In the genomic region with DNA sequence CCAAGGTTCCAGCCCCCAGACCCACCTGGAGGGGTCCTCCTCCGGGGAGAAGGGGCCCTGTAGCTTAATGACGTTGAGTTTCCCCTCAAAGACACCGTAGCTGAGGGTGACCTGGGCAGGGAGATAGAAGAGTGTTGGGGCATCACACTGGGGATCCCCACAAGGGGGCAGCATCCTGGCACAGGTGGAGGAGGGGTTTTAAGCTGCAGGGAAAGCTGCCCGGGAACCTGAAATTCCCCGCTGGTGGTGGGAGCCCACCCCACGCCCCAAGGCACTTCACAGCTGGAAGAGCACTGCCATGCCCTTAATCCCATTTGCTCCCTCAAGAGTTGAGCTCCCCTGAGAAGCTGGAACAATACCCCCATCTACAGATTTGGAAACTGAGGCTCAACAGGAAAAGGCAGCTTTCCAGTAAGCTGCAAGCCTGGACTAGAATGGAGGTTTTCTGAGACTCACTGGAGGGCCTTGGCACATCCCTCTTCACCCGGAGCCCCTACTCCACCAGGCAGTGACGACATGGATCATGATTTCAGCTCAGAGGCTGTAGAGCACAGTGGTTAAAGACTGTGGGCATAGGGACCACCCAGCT, we compare ENCODE assay signal across 1 cellular context.
TF ChIP-seq lines count a peak whose summit lies in the region.

No MANE protein-coding gene starts in this region.

TF ChIP-seq in HepG2, 621 proteins besides CTCF, POLR2A, EP300 and RAD21 (continued from another document):
- TF ChIP-seq, protein P1, sequence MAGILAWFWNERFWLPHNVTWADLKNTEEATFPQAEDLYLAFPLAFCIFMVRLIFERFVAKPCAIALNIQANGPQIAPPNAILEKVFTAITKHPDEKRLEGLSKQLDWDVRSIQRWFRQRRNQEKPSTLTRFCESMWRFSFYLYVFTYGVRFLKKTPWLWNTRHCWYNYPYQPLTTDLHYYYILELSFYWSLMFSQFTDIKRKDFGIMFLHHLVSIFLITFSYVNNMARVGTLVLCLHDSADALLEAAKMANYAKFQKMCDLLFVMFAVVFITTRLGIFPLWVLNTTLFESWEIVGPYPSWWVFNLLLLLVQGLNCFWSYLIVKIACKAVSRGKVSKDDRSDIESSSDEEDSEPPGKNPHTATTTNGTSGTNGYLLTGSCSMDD (CRISPR knock-in tag; IDR thresholded peaks at IDR 0.05): no peak
- TF ChIP-seq, protein P2, sequence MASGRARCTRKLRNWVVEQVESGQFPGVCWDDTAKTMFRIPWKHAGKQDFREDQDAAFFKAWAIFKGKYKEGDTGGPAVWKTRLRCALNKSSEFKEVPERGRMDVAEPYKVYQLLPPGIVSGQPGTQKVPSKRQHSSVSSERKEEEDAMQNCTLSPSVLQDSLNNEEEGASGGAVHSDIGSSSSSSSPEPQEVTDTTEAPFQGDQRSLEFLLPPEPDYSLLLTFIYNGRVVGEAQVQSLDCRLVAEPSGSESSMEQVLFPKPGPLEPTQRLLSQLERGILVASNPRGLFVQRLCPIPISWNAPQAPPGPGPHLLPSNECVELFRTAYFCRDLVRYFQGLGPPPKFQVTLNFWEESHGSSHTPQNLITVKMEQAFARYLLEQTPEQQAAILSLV (CRISPR knock-in tag; IDR thresholded peaks at IDR 0.05; ENCODE audit: borderline replicate concordance): no peak
- TF ChIP-seq ZNF605 (CRISPR knock-in tag; IDR thresholded peaks at IDR 0.05): 0 out of 2 replicates have a peak, but pooled peaks have one; percentile 42
- peak; percentile 63 for TF ChIP-seq ZNF629 (CRISPR knock-in tag; conservative IDR thresholded peaks at IDR 0.05)
- no peak for TF ChIP-seq HES4 (CRISPR knock-in tag; IDR thresholded peaks at IDR 0.05; ENCODE audit: borderline replicate concordance)
- no peak for TF ChIP-seq SKI (IDR thresholded peaks at IDR 0.05; ENCODE audit: partially characterized antibody)
- TF ChIP-seq ZNF589 (CRISPR knock-in tag; conservative IDR thresholded peaks at IDR 0.05): no peak
- TF ChIP-seq, protein P3, sequence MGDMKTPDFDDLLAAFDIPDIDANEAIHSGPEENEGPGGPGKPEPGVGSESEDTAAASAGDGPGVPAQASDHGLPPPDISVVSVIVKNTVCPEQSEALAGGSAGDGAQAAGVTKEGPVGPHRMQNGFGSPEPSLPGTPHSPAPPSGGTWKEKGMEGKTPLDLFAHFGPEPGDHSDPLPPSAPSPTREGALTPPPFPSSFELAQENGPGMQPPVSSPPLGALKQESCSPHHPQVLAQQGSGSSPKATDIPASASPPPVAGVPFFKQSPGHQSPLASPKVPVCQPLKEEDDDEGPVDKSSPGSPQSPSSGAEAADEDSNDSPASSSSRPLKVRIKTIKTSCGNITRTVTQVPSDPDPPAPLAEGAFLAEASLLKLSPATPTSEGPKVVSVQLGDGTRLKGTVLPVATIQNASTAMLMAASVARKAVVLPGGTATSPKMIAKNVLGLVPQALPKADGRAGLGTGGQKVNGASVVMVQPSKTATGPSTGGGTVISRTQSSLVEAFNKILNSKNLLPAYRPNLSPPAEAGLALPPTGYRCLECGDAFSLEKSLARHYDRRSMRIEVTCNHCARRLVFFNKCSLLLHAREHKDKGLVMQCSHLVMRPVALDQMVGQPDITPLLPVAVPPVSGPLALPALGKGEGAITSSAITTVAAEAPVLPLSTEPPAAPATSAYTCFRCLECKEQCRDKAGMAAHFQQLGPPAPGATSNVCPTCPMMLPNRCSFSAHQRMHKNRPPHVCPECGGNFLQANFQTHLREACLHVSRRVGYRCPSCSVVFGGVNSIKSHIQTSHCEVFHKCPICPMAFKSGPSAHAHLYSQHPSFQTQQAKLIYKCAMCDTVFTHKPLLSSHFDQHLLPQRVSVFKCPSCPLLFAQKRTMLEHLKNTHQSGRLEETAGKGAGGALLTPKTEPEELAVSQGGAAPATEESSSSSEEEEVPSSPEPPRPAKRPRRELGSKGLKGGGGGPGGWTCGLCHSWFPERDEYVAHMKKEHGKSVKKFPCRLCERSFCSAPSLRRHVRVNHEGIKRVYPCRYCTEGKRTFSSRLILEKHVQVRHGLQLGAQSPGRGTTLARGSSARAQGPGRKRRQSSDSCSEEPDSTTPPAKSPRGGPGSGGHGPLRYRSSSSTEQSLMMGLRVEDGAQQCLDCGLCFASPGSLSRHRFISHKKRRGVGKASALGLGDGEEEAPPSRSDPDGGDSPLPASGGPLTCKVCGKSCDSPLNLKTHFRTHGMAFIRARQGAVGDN (CRISPR knock-in tag; IDR thresholded peaks at IDR 0.05): peak; percentile 48
- no peak for TF ChIP-seq ELF1 (CRISPR knock-in tag; IDR thresholded peaks at IDR 0.05)
- TF ChIP-seq, protein P4, sequence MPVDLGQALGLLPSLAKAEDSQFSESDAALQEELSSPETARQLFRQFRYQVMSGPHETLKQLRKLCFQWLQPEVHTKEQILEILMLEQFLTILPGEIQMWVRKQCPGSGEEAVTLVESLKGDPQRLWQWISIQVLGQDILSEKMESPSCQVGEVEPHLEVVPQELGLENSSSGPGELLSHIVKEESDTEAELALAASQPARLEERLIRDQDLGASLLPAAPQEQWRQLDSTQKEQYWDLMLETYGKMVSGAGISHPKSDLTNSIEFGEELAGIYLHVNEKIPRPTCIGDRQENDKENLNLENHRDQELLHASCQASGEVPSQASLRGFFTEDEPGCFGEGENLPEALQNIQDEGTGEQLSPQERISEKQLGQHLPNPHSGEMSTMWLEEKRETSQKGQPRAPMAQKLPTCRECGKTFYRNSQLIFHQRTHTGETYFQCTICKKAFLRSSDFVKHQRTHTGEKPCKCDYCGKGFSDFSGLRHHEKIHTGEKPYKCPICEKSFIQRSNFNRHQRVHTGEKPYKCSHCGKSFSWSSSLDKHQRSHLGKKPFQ (CRISPR knock-in tag; IDR thresholded peaks at IDR 0.05; ENCODE audit: insufficient replicate concordance): no peak
- no peak for TF ChIP-seq RXRA (CRISPR knock-in tag; IDR thresholded peaks at IDR 0.05)
- TF ChIP-seq, protein P5, sequence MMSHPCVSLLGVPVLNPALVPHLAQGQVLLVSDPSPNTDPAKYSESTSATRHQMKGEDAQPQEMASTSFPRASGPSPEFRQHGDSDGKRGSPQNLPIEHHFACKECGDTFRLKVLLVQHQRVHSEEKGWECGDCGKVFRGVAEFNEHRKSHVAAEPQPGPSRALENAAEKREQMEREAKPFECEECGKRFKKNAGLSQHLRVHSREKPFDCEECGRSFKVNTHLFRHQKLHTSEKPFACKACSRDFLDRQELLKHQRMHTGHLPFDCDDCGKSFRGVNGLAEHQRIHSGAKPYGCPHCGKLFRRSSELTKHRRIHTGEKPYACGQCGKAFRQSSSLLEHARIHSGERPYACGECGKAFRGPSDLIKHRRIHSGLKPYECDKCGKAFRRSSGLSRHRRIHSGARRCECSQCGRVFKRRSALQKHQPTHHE (CRISPR knock-in tag; IDR thresholded peaks at IDR 0.05; ENCODE audit: borderline replicate concordance): no peak
- TF ChIP-seq ZFAT (CRISPR knock-in tag; conservative IDR thresholded peaks at IDR 0.05): no peak
- TF ChIP-seq, protein P6, sequence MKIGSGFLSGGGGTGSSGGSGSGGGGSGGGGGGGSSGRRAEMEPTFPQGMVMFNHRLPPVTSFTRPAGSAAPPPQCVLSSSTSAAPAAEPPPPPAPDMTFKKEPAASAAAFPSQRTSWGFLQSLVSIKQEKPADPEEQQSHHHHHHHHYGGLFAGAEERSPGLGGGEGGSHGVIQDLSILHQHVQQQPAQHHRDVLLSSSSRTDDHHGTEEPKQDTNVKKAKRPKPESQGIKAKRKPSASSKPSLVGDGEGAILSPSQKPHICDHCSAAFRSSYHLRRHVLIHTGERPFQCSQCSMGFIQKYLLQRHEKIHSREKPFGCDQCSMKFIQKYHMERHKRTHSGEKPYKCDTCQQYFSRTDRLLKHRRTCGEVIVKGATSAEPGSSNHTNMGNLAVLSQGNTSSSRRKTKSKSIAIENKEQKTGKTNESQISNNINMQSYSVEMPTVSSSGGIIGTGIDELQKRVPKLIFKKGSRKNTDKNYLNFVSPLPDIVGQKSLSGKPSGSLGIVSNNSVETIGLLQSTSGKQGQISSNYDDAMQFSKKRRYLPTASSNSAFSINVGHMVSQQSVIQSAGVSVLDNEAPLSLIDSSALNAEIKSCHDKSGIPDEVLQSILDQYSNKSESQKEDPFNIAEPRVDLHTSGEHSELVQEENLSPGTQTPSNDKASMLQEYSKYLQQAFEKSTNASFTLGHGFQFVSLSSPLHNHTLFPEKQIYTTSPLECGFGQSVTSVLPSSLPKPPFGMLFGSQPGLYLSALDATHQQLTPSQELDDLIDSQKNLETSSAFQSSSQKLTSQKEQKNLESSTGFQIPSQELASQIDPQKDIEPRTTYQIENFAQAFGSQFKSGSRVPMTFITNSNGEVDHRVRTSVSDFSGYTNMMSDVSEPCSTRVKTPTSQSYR (CRISPR knock-in tag; IDR thresholded peaks at IDR 0.05; ENCODE audit: borderline replicate concordance): peak; percentile 45; the same call in 1 of the 2 replicates
- TF ChIP-seq, protein P7, sequence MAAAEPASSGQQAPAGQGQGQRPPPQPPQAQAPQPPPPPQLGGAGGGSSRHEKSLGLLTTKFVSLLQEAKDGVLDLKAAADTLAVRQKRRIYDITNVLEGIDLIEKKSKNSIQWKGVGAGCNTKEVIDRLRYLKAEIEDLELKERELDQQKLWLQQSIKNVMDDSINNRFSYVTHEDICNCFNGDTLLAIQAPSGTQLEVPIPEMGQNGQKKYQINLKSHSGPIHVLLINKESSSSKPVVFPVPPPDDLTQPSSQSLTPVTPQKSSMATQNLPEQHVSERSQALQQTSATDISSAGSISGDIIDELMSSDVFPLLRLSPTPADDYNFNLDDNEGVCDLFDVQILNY (CRISPR knock-in tag; conservative IDR thresholded peaks at IDR 0.05): no peak
- 0 out of 2 replicates have a peak, but pooled peaks have one; percentile 24 for TF ChIP-seq ZNF768 (CRISPR knock-in tag; IDR thresholded peaks at IDR 0.05)
- peak; percentile 19 for TF ChIP-seq YY1 (IDR thresholded peaks at IDR 0.05; ENCODE audit: insufficient read depth, insufficient replicate concordance, low read depth, low read length)
- no peak for TF ChIP-seq ZNF232 (CRISPR knock-in tag; IDR thresholded peaks at IDR 0.05; ENCODE audit: borderline replicate concordance)
- no peak for TF ChIP-seq MAFK (conservative IDR thresholded peaks at IDR 0.05 in 1 of 2, IDR thresholded peaks at IDR 0.05 in 1 of 2; ENCODE audit: low read length in 2 of 2)
- TF ChIP-seq ZNF672 (CRISPR knock-in tag; IDR thresholded peaks at IDR 0.05): no peak
- no peak for TF ChIP-seq SNRNP70 (IDR thresholded peaks at IDR 0.05; ENCODE audit: low read depth, low read length)
- no peak for TF ChIP-seq ZNF790 (CRISPR knock-in tag; IDR thresholded peaks at IDR 0.05; ENCODE audit: borderline replicate concordance)
- TF ChIP-seq CENPT (CRISPR knock-in tag; IDR thresholded peaks at IDR 0.05; ENCODE audit: low read depth): no peak
- TF ChIP-seq STAT5B (CRISPR knock-in tag; IDR thresholded peaks at IDR 0.05): no peak
- TF ChIP-seq HIVEP1 (CRISPR knock-in tag; IDR thresholded peaks at IDR 0.05): no peak
- TF ChIP-seq ZNF296 (CRISPR knock-in tag; conservative IDR thresholded peaks at IDR 0.05): no peak
- TF ChIP-seq, protein P8, sequence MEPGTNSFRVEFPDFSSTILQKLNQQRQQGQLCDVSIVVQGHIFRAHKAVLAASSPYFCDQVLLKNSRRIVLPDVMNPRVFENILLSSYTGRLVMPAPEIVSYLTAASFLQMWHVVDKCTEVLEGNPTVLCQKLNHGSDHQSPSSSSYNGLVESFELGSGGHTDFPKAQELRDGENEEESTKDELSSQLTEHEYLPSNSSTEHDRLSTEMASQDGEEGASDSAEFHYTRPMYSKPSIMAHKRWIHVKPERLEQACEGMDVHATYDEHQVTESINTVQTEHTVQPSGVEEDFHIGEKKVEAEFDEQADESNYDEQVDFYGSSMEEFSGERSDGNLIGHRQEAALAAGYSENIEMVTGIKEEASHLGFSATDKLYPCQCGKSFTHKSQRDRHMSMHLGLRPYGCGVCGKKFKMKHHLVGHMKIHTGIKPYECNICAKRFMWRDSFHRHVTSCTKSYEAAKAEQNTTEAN (CRISPR knock-in tag; conservative IDR thresholded peaks at IDR 0.05): no peak
- no peak for TF ChIP-seq ZNF3 (CRISPR knock-in tag; IDR thresholded peaks at IDR 0.05)
- no peak for TF ChIP-seq MAZ (IDR thresholded peaks at IDR 0.05; ENCODE audit: borderline replicate concordance, low read depth, low read length)
- no peak for TF ChIP-seq MAZ (CRISPR knock-in tag; IDR thresholded peaks at IDR 0.05; ENCODE audit: low read depth)
- no peak for TF ChIP-seq ZSCAN12 (CRISPR knock-in tag; IDR thresholded peaks at IDR 0.05)
- no peak for TF ChIP-seq MEF2D (CRISPR knock-in tag; IDR thresholded peaks at IDR 0.05)
- no peak for TF ChIP-seq ZNF549 (CRISPR knock-in tag; IDR thresholded peaks at IDR 0.05)
- no peak for TF ChIP-seq TBX2 (CRISPR knock-in tag; IDR thresholded peaks at IDR 0.05; ENCODE audit: borderline replicate concordance)
- no peak for TF ChIP-seq ZNF460 (CRISPR knock-in tag; IDR thresholded peaks at IDR 0.05; ENCODE audit: borderline replicate concordance)
- TF ChIP-seq ZBTB38 (CRISPR knock-in tag; IDR thresholded peaks at IDR 0.05): 0 out of 2 replicates have a peak, but pooled peaks have one; percentile 20
- no peak for TF ChIP-seq TBP (CRISPR knock-in tag; IDR thresholded peaks at IDR 0.05)
- TF ChIP-seq, protein P9, sequence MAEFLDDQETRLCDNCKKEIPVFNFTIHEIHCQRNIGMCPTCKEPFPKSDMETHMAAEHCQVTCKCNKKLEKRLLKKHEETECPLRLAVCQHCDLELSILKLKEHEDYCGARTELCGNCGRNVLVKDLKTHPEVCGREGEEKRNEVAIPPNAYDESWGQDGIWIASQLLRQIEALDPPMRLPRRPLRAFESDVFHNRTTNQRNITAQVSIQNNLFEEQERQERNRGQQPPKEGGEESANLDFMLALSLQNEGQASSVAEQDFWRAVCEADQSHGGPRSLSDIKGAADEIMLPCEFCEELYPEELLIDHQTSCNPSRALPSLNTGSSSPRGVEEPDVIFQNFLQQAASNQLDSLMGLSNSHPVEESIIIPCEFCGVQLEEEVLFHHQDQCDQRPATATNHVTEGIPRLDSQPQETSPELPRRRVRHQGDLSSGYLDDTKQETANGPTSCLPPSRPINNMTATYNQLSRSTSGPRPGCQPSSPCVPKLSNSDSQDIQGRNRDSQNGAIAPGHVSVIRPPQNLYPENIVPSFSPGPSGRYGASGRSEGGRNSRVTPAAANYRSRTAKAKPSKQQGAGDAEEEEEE (CRISPR knock-in tag; IDR thresholded peaks at IDR 0.05; ENCODE audit: borderline replicate concordance): no peak
- peak; percentile 26; the same call in 1 of the 2 replicates for TF ChIP-seq ZBTB7B (CRISPR knock-in tag; IDR thresholded peaks at IDR 0.05)
- TF ChIP-seq, protein P10, sequence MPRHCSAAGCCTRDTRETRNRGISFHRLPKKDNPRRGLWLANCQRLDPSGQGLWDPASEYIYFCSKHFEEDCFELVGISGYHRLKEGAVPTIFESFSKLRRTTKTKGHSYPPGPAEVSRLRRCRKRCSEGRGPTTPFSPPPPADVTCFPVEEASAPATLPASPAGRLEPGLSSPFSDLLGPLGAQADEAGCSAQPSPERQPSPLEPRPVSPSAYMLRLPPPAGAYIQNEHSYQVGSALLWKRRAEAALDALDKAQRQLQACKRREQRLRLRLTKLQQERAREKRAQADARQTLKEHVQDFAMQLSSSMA (CRISPR knock-in tag; IDR thresholded peaks at IDR 0.05): 0 out of 2 replicates have a peak, but pooled peaks have one; percentile 71
- no peak for TF ChIP-seq RFX5 (IDR thresholded peaks at IDR 0.05; ENCODE audit: low read depth, low read length)
- TF ChIP-seq KDM2A (CRISPR knock-in tag; IDR thresholded peaks at IDR 0.05; ENCODE audit: borderline replicate concordance, low read depth): 0 out of 2 replicates have a peak, but pooled peaks have one; percentile 33
- TF ChIP-seq, protein P11, sequence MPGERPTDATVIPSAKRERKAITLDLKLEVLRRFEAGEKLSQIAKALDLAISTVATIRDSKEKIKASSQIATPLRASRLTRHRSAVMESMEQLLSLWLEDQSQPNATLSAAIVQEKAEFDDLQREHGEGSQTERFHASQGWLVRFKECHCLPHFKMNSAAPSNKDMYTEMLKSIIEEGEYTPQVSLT (CRISPR knock-in tag; IDR thresholded peaks at IDR 0.05; ENCODE audit: borderline replicate concordance, low read depth): no peak
- no peak for TF ChIP-seq BCL6 (CRISPR knock-in tag; IDR thresholded peaks at IDR 0.05)
- peak; percentile 71 for TF ChIP-seq STAG1 (CRISPR knock-in tag; IDR thresholded peaks at IDR 0.05)
- no peak for TF ChIP-seq SALL1 (CRISPR knock-in tag; IDR thresholded peaks at IDR 0.05)
- no peak for TF ChIP-seq HDAC6 (IDR thresholded peaks at IDR 0.05; ENCODE audit: low read depth, low read length)
